In genomic region chr7:64562621-64563275, GRCh38 we compare ENCODE assay signal across 8 cellular contexts. TPM values are rescaled to one million over a fixed set of nuclear protein-coding genes. Genes with fewer than 3 reads are reported as not detected.
DNase-seq lines count a peak whose midpoint lies in the region; ATAC-seq, FAIRE-seq and TF ChIP-seq lines count a peak whose summit lies in the region.

Gene ZNF680 (minus strand): TSS chr7:64563071. CDS start chr7:64562954, 117 bp downstream.

- H3K9me3 Mint-ChIP-seq in activated naive CD8-positive, alpha-beta T cell treated with anti-CD3 and anti-CD28 coated beads for 36 hours, result peaks cover 20% of the 10 kb centered on the region

- ATAC-seq in SK-N-SH treated with all-trans-retinoic acid at 6 μM for 48 hours (peak; percentile 99), pancreas (peak; percentile 98 to 99 (median 98))

- CTCF ChIA-PET in HEK293T (lab: Yijun Ruan, JAX), result no interaction called here

- intact Hi-C loops in head of caudate nucleus (cut with DNase I), result no loop called here
- intact Hi-C loops in pancreas (cut with DNase I), result no loop called here
- intact Hi-C loops in tibial artery (cut with DNase I; ENCODE audit: low total_unique reads), result no loop called here

- H3K36me3 Mint-ChIP-seq in activated naive CD8-positive, alpha-beta T cell treated with anti-CD3 and anti-CD28 coated beads for 36 hours, result peaks cover 46% of the 10 kb centered on the region

- DNase-seq in GM04504 (ENCODE audit: low read depth) (peak; percentile 89), HEK293T (ENCODE audit: extremely low spot score) (peak; percentile 82), MV-4-11 (lab: John Stamatoyannopoulos, UW) (peak; percentile 96), head of caudate nucleus (peak; percentile 93 to 99 (median 97)), pancreas (peak; percentile 89 to 96 (median 94)), tibial artery (peak; percentile 98 to 99)
- DNase-seq in activated naive CD8-positive, alpha-beta T cell treated with anti-CD3 and anti-CD28 coated beads for 36 hours, result peak; percentile 88

- WGBS in pancreas, 2 donors, result 0 to 1% methylated on average over 33 of the region's 33 CpGs

- peaks cover 0 to 10% (median 10%) of the 10 kb centered on the region in 3 donors for H3K4me1 ChIP-seq in pancreas
- H3K4me1 ChIP-seq in tibial artery, result peaks cover 0 to 47% (median 31%) of the 10 kb centered on the region in 4 donors

- TF ChIP-seq CTCF in pancreas (IDR thresholded peaks at IDR 0.05), result no peak
- no peak for TF ChIP-seq CTCF in tibial artery (IDR thresholded peaks at IDR 0.05)

- H3K27me3 ChIP-seq in pancreas, result no peaks in the 10 kb centered on the region
- H3K27me3 ChIP-seq in tibial artery, result no peaks in the 10 kb centered on the region

- H3K36me3 ChIP-seq in pancreas (no peaks in the 10 kb centered on the region), tibial artery (no peaks in the 10 kb centered on the region)

- no peaks in the 10 kb centered on the region for H3K9me3 ChIP-seq in pancreas
- H3K9me3 ChIP-seq in tibial artery, result no peaks in the 10 kb centered on the region

- H3K27ac ChIP-seq in pancreas (peak within 1 kb of the TSS; percentile 61 to 86 (median 68)), tibial artery (peak within 1 kb of the TSS; percentile 89 to 91)

- peak within 1 kb of the TSS; percentile 99 for H3K4me3 Mint-ChIP-seq in activated naive CD8-positive, alpha-beta T cell treated with anti-CD3 and anti-CD28 coated beads for 36 hours

- no peaks in the 10 kb centered on the region for H3K27me3 Mint-ChIP-seq in activated naive CD8-positive, alpha-beta T cell treated with anti-CD3 and anti-CD28 coated beads for 36 hours

- POLR2A ChIA-PET in HEK293T (lab: Yijun Ruan, JAX), result interaction anchor here (0.8 to 1.9 kb wide), 7 partner anchors 13 to 255 kb away, joined by 3 to 10 read pairs (median 4); partner anchors contain the start of genes ZNF107, ZNF138 and ZNF736

- H3K4me1 Mint-ChIP-seq in activated naive CD8-positive, alpha-beta T cell treated with anti-CD3 and anti-CD28 coated beads for 36 hours, result peaks cover 8% of the 10 kb centered on the region

- peak within 1 kb of the TSS; percentile 99 for H3K27ac Mint-ChIP-seq in activated naive CD8-positive, alpha-beta T cell treated with anti-CD3 and anti-CD28 coated beads for 36 hours

- FAIRE-seq in pancreas (lab: Jason Lieb, UNC), result peak; percentile 95

- peak within 1 kb of the TSS; percentile 59 to 90 (median 66) for H3K4me3 ChIP-seq in pancreas
- H3K4me3 ChIP-seq in tibial artery, result peak within 1 kb of the TSS; percentile 71 to 72

TF ChIP-seq in HEK293T, 16 proteins besides CTCF, POLR2A, EP300 and RAD21:
- TF ChIP-seq HDGF (IDR thresholded peaks at IDR 0.05; ENCODE audit: borderline replicate concordance) (no peak), SUZ12 (IDR thresholded peaks at IDR 0.05) (no peak), SP1 (IDR thresholded peaks at IDR 0.05) (no peak), ELF4 (IDR thresholded peaks at IDR 0.05) (peak; percentile 73), ARNT (IDR thresholded peaks at IDR 0.05) (no peak), FOXA1 (IDR thresholded peaks at IDR 0.05) (no peak), LEF1 (IDR thresholded peaks at IDR 0.05; ENCODE audit: borderline replicate concordance) (no peak), L3MBTL2 (conservative IDR thresholded peaks at IDR 0.05) (peak; percentile 23; the same call in 1 of the 2 replicates), BHLHE40 (IDR thresholded peaks at IDR 0.05; ENCODE audit: borderline replicate concordance) (no peak)
- TF ChIP-seq, protein P1, sequence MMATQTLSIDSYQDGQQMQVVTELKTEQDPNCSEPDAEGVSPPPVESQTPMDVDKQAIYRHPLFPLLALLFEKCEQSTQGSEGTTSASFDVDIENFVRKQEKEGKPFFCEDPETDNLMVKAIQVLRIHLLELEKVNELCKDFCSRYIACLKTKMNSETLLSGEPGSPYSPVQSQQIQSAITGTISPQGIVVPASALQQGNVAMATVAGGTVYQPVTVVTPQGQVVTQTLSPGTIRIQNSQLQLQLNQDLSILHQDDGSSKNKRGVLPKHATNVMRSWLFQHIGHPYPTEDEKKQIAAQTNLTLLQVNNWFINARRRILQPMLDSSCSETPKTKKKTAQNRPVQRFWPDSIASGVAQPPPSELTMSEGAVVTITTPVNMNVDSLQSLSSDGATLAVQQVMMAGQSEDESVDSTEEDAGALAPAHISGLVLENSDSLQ (IDR thresholded peaks at IDR 0.05), result peak; percentile 97

TF ChIP-seq in SK-N-SH treated with all-trans-retinoic acid at 6 μM for 48 hours, 23 proteins besides CTCF, POLR2A, EP300 and RAD21:
- TF ChIP-seq BACH2 (CRISPR knock-in tag; IDR thresholded peaks at IDR 0.05; ENCODE audit: borderline replicate concordance) (no peak), RARB (CRISPR knock-in tag; IDR thresholded peaks at IDR 0.05) (no peak), ZFP30 (CRISPR knock-in tag; IDR thresholded peaks at IDR 0.05) (no peak), CREB5 (CRISPR knock-in tag; IDR thresholded peaks at IDR 0.05; ENCODE audit: low read depth) (no peak), TCF4 (CRISPR knock-in tag; IDR thresholded peaks at IDR 0.05; ENCODE audit: borderline replicate concordance) (no peak), CSDC2 (CRISPR knock-in tag; IDR thresholded peaks at IDR 0.05) (0 out of 2 replicates have a peak, but pooled peaks have one; percentile 44), ZNF565 (CRISPR knock-in tag; conservative IDR thresholded peaks at IDR 0.05; ENCODE audit: low read depth) (no peak)

RNA-seq across cellular contexts. Expression of gene ZNF680, which starts in this region (rescaled TPM):
- 1 to 10 TPM; 7.7 to 8.8 TPM for total RNA-seq in activated naive CD8-positive, alpha-beta T cell treated with anti-CD3 and anti-CD28 coated beads for 36 hours
- total RNA-seq in pancreas, result 1 to 10 TPM; 4.0 to 8.4 (median 6.3) TPM
- 1 to 10 TPM; 2.6 to 3.6 TPM for polyA plus RNA-seq in pancreas

Comparison
In these comparisons a context has a peak if more than half of its experiments do, and no peak if none do; other contexts are left out.
1. Peak in every context shown above with its lines: DNase-seq, ATAC-seq, H3K4me3 ChIP-seq and H3K27ac ChIP-seq.